In the genomic region with DNA sequence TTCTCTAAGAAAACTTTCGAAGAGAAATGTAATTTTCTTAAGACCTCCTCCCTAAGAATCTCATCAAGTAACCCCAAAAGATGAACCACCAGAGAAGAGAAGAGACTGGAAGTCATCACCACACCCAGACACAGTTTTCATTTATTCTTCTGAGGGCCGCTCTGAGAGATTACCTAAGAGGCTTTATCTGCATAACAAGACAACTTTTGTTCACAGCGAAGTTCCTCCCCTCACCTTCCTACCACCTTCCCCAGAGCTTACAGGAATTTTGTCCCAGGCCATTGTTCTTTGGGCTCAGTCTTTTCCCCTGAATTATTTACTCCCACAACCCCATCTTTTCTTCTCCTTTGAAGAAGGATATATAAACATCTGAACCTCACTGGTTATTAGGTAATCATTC, we compare ENCODE assay signal across 15 cellular contexts.
"Had no signal": no experiment of that assay in that cellular context is flagged by ENCODE, and none has a peak within 500 bp of the region (broad histone marks: within the 10 kb centered on the region; RNA-seq: fewer than 3 reads in every experiment).

No MANE protein-coding gene starts in this region.

- H3K36me3 Mint-ChIP-seq: naive thymus-derived CD8-positive, alpha-beta T cell had no signal

- DNase-seq: effector CD8-positive, alpha-beta T cell; heart left ventricle; hypothalamus; kidney glomerular epithelial cell; mucosa of descending colon; naive thymus-derived CD8-positive, alpha-beta T cell; sigmoid colon; stimulated activated CD4-positive, alpha-beta T cell treated with anti-CD3 and anti-CD28 coated beads, Interleukin-2, amount 100 ng/mL, for 24 hours; thyroid gland had no signal

- H3K4me3 Mint-ChIP-seq: naive thymus-derived CD8-positive, alpha-beta T cell; type B pancreatic cell had no signal

- H3K4me1 ChIP-seq: heart left ventricle, right atrium auricular region, sigmoid colon, suprapubic skin, thyroid gland had no signal

- H3K36me3 ChIP-seq: heart left ventricle, right atrium auricular region, sigmoid colon, suprapubic skin, thyroid gland had no signal

- H3K9me3 Mint-ChIP-seq: naive thymus-derived CD8-positive, alpha-beta T cell had no signal

- H3K9me3 ChIP-seq: heart left ventricle, mucosa of descending colon, right atrium auricular region, sigmoid colon, suprapubic skin, thyroid gland had no signal

- H3K27me3 Mint-ChIP-seq: type B pancreatic cell had no signal

- H3K27me3 ChIP-seq: heart left ventricle, right atrium auricular region, sigmoid colon, suprapubic skin, thyroid gland had no signal

- ATAC-seq: esophagus mucosa; heart left ventricle; mucosa of descending colon; naive thymus-derived CD8-positive, alpha-beta T cell had no signal

- H3K4me3 ChIP-seq: coronary artery, heart left ventricle, mucosa of descending colon, right atrium auricular region, sigmoid colon, skin epidermis, suprapubic skin, thyroid gland had no signal

- H3K27ac Mint-ChIP-seq: naive thymus-derived CD8-positive, alpha-beta T cell had no signal

- H3K27ac ChIP-seq: coronary artery, heart left ventricle, right atrium auricular region, sigmoid colon, skin epidermis, suprapubic skin, thyroid gland had no signal
